ENCODE assay signal across 8 cellular contexts in the genomic region with DNA sequence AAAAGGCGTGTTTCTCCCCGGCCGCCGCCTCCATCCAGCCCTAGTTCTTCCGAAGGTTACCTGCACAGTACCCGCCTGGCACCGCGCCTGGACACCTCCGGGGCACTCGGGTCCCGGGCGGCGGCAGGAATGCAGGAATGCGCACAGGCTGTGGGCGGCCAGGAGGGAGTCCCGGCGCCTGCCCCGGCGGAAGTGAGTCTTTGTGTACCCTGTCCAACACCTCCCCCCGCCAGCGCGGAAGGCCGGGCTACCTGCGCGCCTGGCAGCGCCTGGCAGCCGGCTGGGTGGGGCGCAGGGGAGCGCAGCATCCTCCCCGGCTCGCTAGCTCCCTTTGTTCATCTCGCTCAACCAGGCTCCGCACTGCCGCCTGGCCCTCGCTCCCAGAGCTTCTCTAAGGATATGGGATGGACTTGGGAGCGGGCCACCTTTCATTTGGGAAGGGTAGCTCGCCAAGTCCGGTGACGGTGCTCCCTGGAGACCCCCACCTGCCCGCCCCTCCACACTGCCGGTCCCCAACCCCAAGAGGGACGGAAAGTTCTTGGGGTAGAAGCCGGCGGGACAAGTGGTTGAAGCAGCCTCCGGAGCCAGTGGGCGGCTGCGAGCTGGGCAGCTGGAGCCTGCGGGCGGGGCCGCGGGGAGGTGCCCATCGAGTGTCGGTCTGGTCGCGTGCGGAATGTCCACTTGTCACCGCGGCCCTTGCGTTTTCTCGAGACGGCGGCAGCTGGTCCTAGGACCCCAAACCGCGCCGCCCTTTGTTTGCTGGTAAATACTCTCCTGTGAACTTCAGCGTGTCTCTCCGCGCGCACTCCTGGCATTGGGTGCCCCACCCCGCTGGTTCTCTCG. TPM values are rescaled to one million over a fixed set of nuclear protein-coding genes. Genes with fewer than 3 reads are reported as not detected.
DNase-seq lines count a peak whose midpoint lies in the region; ATAC-seq and TF ChIP-seq lines count a peak whose summit lies in the region.
"Had no signal": no experiment of that assay in that cellular context is flagged by ENCODE, and none has a peak within 500 bp of the region (broad histone marks: within the 10 kb centered on the region; RNA-seq: fewer than 3 reads in every experiment).

No MANE protein-coding gene starts in this region.

- no peaks in the 10 kb centered on the region for H3K4me1 ChIP-seq in thymus (ENCODE audit: control insufficient read depth, insufficient read depth, low read length)

- 3% methylated on average over 71 of the region's 71 CpGs for WGBS in thymus

- intact Hi-C loops in activated CD8-positive, alpha-beta T cell treated with anti-CD3 and anti-CD28 coated beads for 36 hours (cut with micrococcal nuclease), result no loop called here

- H3K36me3 Mint-ChIP-seq in activated CD8-positive, alpha-beta T cell treated with anti-CD3 and anti-CD28 coated beads for 36 hours (ENCODE audit: low read depth), result no peaks in the 10 kb centered on the region
- H3K36me3 Mint-ChIP-seq: memory B cell had no signal

- DNase-seq in M059J (ENCODE audit: low read depth), result peak; percentile 3
- peak; percentile 72 for DNase-seq in astrocyte of the hippocampus (ENCODE audit: low read depth, low spot score)
- DNase-seq in kidney epithelial cell (ENCODE audit: low read depth), result peak; percentile 1
- no peak for DNase-seq in activated CD8-positive, alpha-beta T cell treated with anti-CD3 and anti-CD28 coated beads for 36 hours

- no peak overlapping the region for H3K27ac ChIP-seq in thymus (ENCODE audit: low read depth)

- H3K9me3 Mint-ChIP-seq in activated CD8-positive, alpha-beta T cell treated with anti-CD3 and anti-CD28 coated beads for 36 hours, result no peaks in the 10 kb centered on the region
- H3K9me3 Mint-ChIP-seq: memory B cell had no signal

- H3K27ac Mint-ChIP-seq in activated CD8-positive, alpha-beta T cell treated with anti-CD3 and anti-CD28 coated beads for 36 hours, result no peak overlapping the region
- H3K27ac Mint-ChIP-seq: memory B cell had no signal

- H3K27me3 Mint-ChIP-seq in activated CD8-positive, alpha-beta T cell treated with anti-CD3 and anti-CD28 coated beads for 36 hours, result peaks cover 23% of the 10 kb centered on the region

- no peaks in the 10 kb centered on the region for H3K36me3 ChIP-seq in kidney epithelial cell (ENCODE audit: control insufficient read depth, insufficient read depth, low read length)
- no peaks in the 10 kb centered on the region for H3K36me3 ChIP-seq in thymus (ENCODE audit: control insufficient read depth, insufficient read depth)

- ATAC-seq in activated CD8-positive, alpha-beta T cell treated with anti-CD3 and anti-CD28 coated beads for 36 hours, result no peak
- ATAC-seq in HG02759 (IDR thresholded peaks at IDR 0.05; ENCODE audit: unreplicated experiment) (no peak), HG02623 (IDR thresholded peaks at IDR 0.05; ENCODE audit: unreplicated experiment) (no peak)

- H3K4me3 ChIP-seq in kidney epithelial cell (ENCODE audit: low read depth, low read length), result peak overlapping the region; percentile 53
- peak overlapping the region; percentile 3 for H3K4me3 ChIP-seq in thymus (ENCODE audit: low read length)

- H3K4me1 Mint-ChIP-seq in activated CD8-positive, alpha-beta T cell treated with anti-CD3 and anti-CD28 coated beads for 36 hours (ENCODE audit: low read depth), result no peaks in the 10 kb centered on the region
- H3K4me1 Mint-ChIP-seq: memory B cell had no signal

- H3K4me3 Mint-ChIP-seq in activated CD8-positive, alpha-beta T cell treated with anti-CD3 and anti-CD28 coated beads for 36 hours, result no peak overlapping the region
- H3K4me3 Mint-ChIP-seq: memory B cell had no signal

- CTCF ChIA-PET in activated CD8-positive, alpha-beta T cell treated with anti-CD3 and anti-CD28 coated beads for 36 hours (lab: Charles Lee), result no interaction called here

- peaks cover 13% of the 10 kb centered on the region for H3K27me3 ChIP-seq in kidney epithelial cell (ENCODE audit: control insufficient read depth, insufficient read depth, low read length)
- H3K27me3 ChIP-seq in thymus (ENCODE audit: control insufficient read depth, insufficient read depth), result peaks cover 33% of the 10 kb centered on the region

- no peak for TF ChIP-seq CTCF in kidney epithelial cell (IDR thresholded peaks at IDR 0.05; ENCODE audit: insufficient read depth, low read length, poor library complexity, severe bottlenecking)
- TF ChIP-seq CTCF in activated CD8-positive, alpha-beta T cell treated with anti-CD3 and anti-CD28 coated beads for 36 hours (IDR thresholded peaks at IDR 0.05), result no peak

- H3K9me3 ChIP-seq in thymus (ENCODE audit: control insufficient read depth), result no peaks in the 10 kb centered on the region

- POLR2A ChIA-PET in activated CD8-positive, alpha-beta T cell treated with anti-CD3 and anti-CD28 coated beads for 36 hours (lab: Charles Lee), result no interaction called here

RNA-seq across cellular contexts. Expression of a gene that starts 1.2 kb away (rescaled TPM):
- not detected in 2 replicates for total RNA-seq in M059J (2014; rRNA removed; shearing (Covaris generic))
- 4.5 and 5.3 TPM in 2 replicates for total RNA-seq in kidney epithelial cell
- polyA plus RNA-seq in thymus, result 0.57 TPM
- not detected for total RNA-seq in activated CD8-positive, alpha-beta T cell treated with anti-CD3 and anti-CD28 coated beads for 36 hours
